11 cellular contexts compared by ENCODE assay signal in genomic region chr19:45780448-45781281, GRCh38. TPM values are rescaled to one million over a fixed set of nuclear protein-coding genes. Genes with fewer than 3 reads are reported as not detected.
DNase-seq lines count a peak whose midpoint lies in the region; ATAC-seq, FAIRE-seq and TF ChIP-seq lines count a peak whose summit lies in the region.
"Had no signal": no experiment of that assay in that cellular context is flagged by ENCODE, and none has a peak within 500 bp of the region (broad histone marks: within the 10 kb centered on the region; RNA-seq: fewer than 3 reads in every experiment).

No MANE protein-coding gene starts in this region.

- TF ChIP-seq CTCF in A549 (IDR thresholded peaks at IDR 0.05) (no peak), IMR-90 (conservative IDR thresholded peaks at IDR 0.05; ENCODE audit: low read depth, low read length) (no peak), dorsolateral prefrontal cortex (IDR thresholded peaks at IDR 0.05 in 54 of 56, conservative IDR thresholded peaks at IDR 0.05 in 2 of 56; ENCODE audit: low read depth in 1 of 56, partially characterized antibody in 56 of 56) (no peak), osteoblast (IDR thresholded peaks at IDR 0.05; ENCODE audit: extremely low read depth, low read depth, low read length) (no peak), spleen (IDR thresholded peaks at IDR 0.05 in 8 of 11, conservative IDR thresholded peaks at IDR 0.05 in 3 of 11) (no peak)

- H2AFZ ChIP-seq in IMR-90 (replicated peaks; ENCODE audit: low read length, poor library complexity), result no peak overlapping the region
- H2AFZ ChIP-seq in osteoblast (ENCODE audit: low read length), result no peak overlapping the region
- H2AFZ ChIP-seq in Karpas-422 (ENCODE audit: low read length), result no peak overlapping the region

- TF ChIP-seq EP300 in A549 (IDR thresholded peaks at IDR 0.05), result no peak

- peaks cover 39% of the 10 kb centered on the region for H3K79me2 ChIP-seq in osteoblast (ENCODE audit: insufficient read depth, low read length)
- H3K79me2 ChIP-seq in Karpas-422 (ENCODE audit: low read length), result no peaks in the 10 kb centered on the region

- H3K9me2 ChIP-seq in Karpas-422 (replicated peaks; ENCODE audit: insufficient read depth, low read length), result no peaks in the 10 kb centered on the region

- TF ChIP-seq RAD21 in A549 (conservative IDR thresholded peaks at IDR 0.05 in 1 of 2, IDR thresholded peaks at IDR 0.05 in 1 of 2) (no peak), IMR-90 (IDR thresholded peaks at IDR 0.05; ENCODE audit: low read length) (no peak)

- H3K14ac ChIP-seq in IMR-90 (replicated peaks; ENCODE audit: low read depth, low read length), result peak overlapping the region; percentile 86; the same call in 1 of the 2 replicates

- in situ Hi-C loops in IMR-90 (cut with MboI; ENCODE audit: low sequenced_read_pairs), result no loop called here

- H4K91ac ChIP-seq in IMR-90 (ENCODE audit: insufficient read depth, low read depth, low read length), result 0 out of 2 replicates have a peak overlapping the region, but pooled peaks have one; percentile 5

- H3K9ac ChIP-seq in IMR-90 (ENCODE audit: low read depth, low read length) (peak overlapping the region; percentile 64), Karpas-422 (ENCODE audit: low read length) (no peak overlapping the region)

- H2AK9ac ChIP-seq in IMR-90 (replicated peaks; ENCODE audit: low read depth, low read length, poor library complexity), result peak overlapping the region; percentile 97

- H3K9me3 ChIP-seq in A549, result no peaks in the 10 kb centered on the region
- H3K9me3 ChIP-seq in IMR-90 (ENCODE audit: control insufficient read depth, insufficient read depth, low read length), result no peaks in the 10 kb centered on the region
- no peaks in the 10 kb centered on the region for H3K9me3 ChIP-seq in osteoblast (ENCODE audit: low read depth, low read length)
- no peaks in the 10 kb centered on the region for H3K9me3 ChIP-seq in Karpas-422 (ENCODE audit: low read length)
- H3K9me3 ChIP-seq in spleen, result no peaks in the 10 kb centered on the region

- H3K36me3 ChIP-seq in IMR-90 (ENCODE audit: control insufficient read depth, insufficient read depth, low read length) (peaks cover 41% of the 10 kb centered on the region), osteoblast (ENCODE audit: insufficient read depth, low read length) (peaks cover 36% of the 10 kb centered on the region), Karpas-422 (ENCODE audit: insufficient read depth, low read length) (peaks cover 4% of the 10 kb centered on the region; the same call in 1 of the 2 replicates), spleen (peaks cover 0 to 38% (median 23%) of the 10 kb centered on the region in 6 donors)

- no peak overlapping the region for H2BK20ac ChIP-seq in IMR-90 (ENCODE audit: low read depth, low read length)

- H4K8ac ChIP-seq in IMR-90 (ENCODE audit: low read depth in 2 of 2, low read length in 2 of 2), result no peak overlapping the region; a peak in 1 of 4 replicates

- no peak for TF ChIP-seq POLR2A in A549 (IDR thresholded peaks at IDR 0.05; ENCODE audit: low read length)
- TF ChIP-seq POLR2A in IMR-90 (IDR thresholded peaks at IDR 0.05; ENCODE audit: low read depth, low read length), result no peak
- TF ChIP-seq POLR2A in spleen (IDR thresholded peaks at IDR 0.05), result no peak

- H3K4me3 ChIP-seq in A549 (peak overlapping the region; percentile 34), IMR-90 (ENCODE audit: insufficient read depth, low read depth, low read length) (no peak overlapping the region; the same call in 1 of the 2 replicates), dorsolateral prefrontal cortex (peak overlapping the region in 38 of 59 donors; percentile 3 to 65 (median 50)), osteoblast (ENCODE audit: insufficient read depth, low read length) (peak overlapping the region; percentile 75), Karpas-422 (ENCODE audit: low read length) (no peak overlapping the region), spleen (peak overlapping the region in 4 of 8 donors; percentile 29 to 54 (median 38))

- H3K4me2 ChIP-seq in A549, result peak overlapping the region; percentile 88
- peak overlapping the region; percentile 27 for H3K4me2 ChIP-seq in IMR-90 (ENCODE audit: low read depth, low read length)
- H3K4me2 ChIP-seq in osteoblast (ENCODE audit: insufficient read depth, low read length), result peak overlapping the region; percentile 69
- no peak overlapping the region for H3K4me2 ChIP-seq in Karpas-422 (ENCODE audit: low read depth, low read length, poor library complexity, severe bottlenecking)

- CTCF ChIA-PET in A549 (lab: Yijun Ruan, JAX) (interaction anchor here (0.6 to 74.3 kb wide), 5 partner anchors 4 to 95 kb away, joined by 3 to 2204 read pairs (median 4); partner anchors contain the start of genes DMPK, DMWD, FOXA3 and QPCTL), IMR-90 (lab: Yijun Ruan, JAX) (no interaction called here)

- intact Hi-C loops in IMR-90 (cut with micrococcal nuclease), result no loop called here
- intact Hi-C loops in dorsolateral prefrontal cortex (cut with DNase I), result no loop called here
- intact Hi-C loops in head of caudate nucleus (cut with DNase I), result no loop called here
- intact Hi-C loops in spleen (cut with DNase I; ENCODE audit: low total_unique reads), result no loop called here

- H3K56ac ChIP-seq in IMR-90 (ENCODE audit: extremely low read depth, insufficient read depth, low read length), result no peak overlapping the region

- peaks cover 31 to 77% of the 10 kb centered on the region in 2 experiments for H3K79me1 ChIP-seq in IMR-90 (ENCODE audit: low read depth in 1 of 2, low read length in 2 of 2)

- POLR2A ChIA-PET in A549 (lab: Yijun Ruan, JAX), result interaction anchor here (1.2 to 3.0 kb wide), 3 partner anchors 11 to 18 kb away, joined by 3 to 42 read pairs (median 30); partner anchors contain the start of genes DMWD and SIX5
- POLR2A ChIA-PET in IMR-90 (lab: Charles Lee; ENCODE audit: unreplicated experiment), result no interaction called here

- WGBS in A549 (ENCODE audit: missing lambda C conversion rate), result 68% methylated on average over 13 of the region's 13 CpGs
- 77% methylated on average over 4 of the region's 13 CpGs; no CpG with 5 or more reads in 1 of the 2 experiments for WGBS in IMR-90 (ENCODE audit: extremely low coverage in 2 of 2, insufficient read length in 1 of 2), 2 experiments
- 33 to 46% (median 41%) methylated on average over 6 to 13 of the region's 13 CpGs for WGBS in spleen, 5 donors

- peaks cover 19% of the 10 kb centered on the region for H3K9me1 ChIP-seq in IMR-90 (ENCODE audit: insufficient read depth, low read length)

- no peak overlapping the region for H2BK15ac ChIP-seq in IMR-90 (ENCODE audit: low read depth, low read length)

- ATAC-seq in A549 (0 out of 6 replicates have a peak, but pooled peaks of 1 of the 2 experiments have one; percentile 0), IMR-90 (ENCODE audit: low read depth) (no peak)

- H3K23ac ChIP-seq in IMR-90 (ENCODE audit: low read depth, low read length), result peak overlapping the region; percentile 60

- no peak overlapping the region for H2BK5ac ChIP-seq in IMR-90 (ENCODE audit: low read depth, low read length, poor library complexity, severe bottlenecking)

- dilution Hi-C loops in IMR-90 (cut with HindIII; ENCODE audit: low sequenced_read_pairs, unreplicated experiment), result no loop called here

- no peak overlapping the region for H4K5ac ChIP-seq in IMR-90 (ENCODE audit: low read depth, low read length)

- peak; percentile 61 for FAIRE-seq in A549 (lab: Jason Lieb, UNC)

- H4K20me1 ChIP-seq in IMR-90 (ENCODE audit: insufficient read depth, low read length) (peaks cover 30% of the 10 kb centered on the region), osteoblast (ENCODE audit: insufficient read depth, low read length) (peaks cover 42% of the 10 kb centered on the region), Karpas-422 (ENCODE audit: insufficient read depth, low read depth, low read length) (peaks cover 10% of the 10 kb centered on the region; the same call in 1 of the 2 replicates)

- H3K27ac ChIP-seq in A549 (peak overlapping the region; percentile 90 to 96), IMR-90 (ENCODE audit: insufficient read depth, low read length) (no peak overlapping the region; the same call in 1 of the 2 replicates), dorsolateral prefrontal cortex (peak overlapping the region in 7 of 59 donors; percentile 16 to 86 (median 62)), osteoblast (ENCODE audit: low read depth, low read length) (no peak overlapping the region), Karpas-422 (ENCODE audit: low read length) (no peak overlapping the region), spleen (peak overlapping the region in 3 of 8 donors; percentile 1 to 58 (median 7))

- H3K27me3 ChIP-seq in IMR-90 (ENCODE audit: control insufficient read depth, insufficient read depth, low read length), result no peaks in the 10 kb centered on the region
- no peaks in the 10 kb centered on the region for H3K27me3 ChIP-seq in dorsolateral prefrontal cortex
- H3K27me3 ChIP-seq in osteoblast (ENCODE audit: insufficient read depth, low read length), result no peaks in the 10 kb centered on the region
- H3K27me3 ChIP-seq in Karpas-422 (ENCODE audit: low read length), result no peaks in the 10 kb centered on the region
- peaks cover 0 to 92% (median 0%) of the 10 kb centered on the region in 7 donors for H3K27me3 ChIP-seq in spleen (replicated peaks in 1 of 7)

- peak overlapping the region; percentile 78 for H3K4ac ChIP-seq in IMR-90 (ENCODE audit: low read depth, low read length)

- H3K4me1 ChIP-seq in A549 (peaks cover 56% of the 10 kb centered on the region), IMR-90 (ENCODE audit: control insufficient read depth, insufficient read depth, low read length) (peaks cover 30% of the 10 kb centered on the region), osteoblast (ENCODE audit: insufficient read depth, low read length) (peaks cover 32% of the 10 kb centered on the region), Karpas-422 (ENCODE audit: low read length) (peaks cover 14% of the 10 kb centered on the region), spleen (peaks cover 10 to 69% (median 52%) of the 10 kb centered on the region in 6 donors)

- BruUV-seq in IMR-90 (replicated peaks; lab: Mats Ljungman, UMichigan), result no TSS peak

- peak overlapping the region; percentile 77; the same call in 1 of the 2 replicates for H2AK5ac ChIP-seq in IMR-90 (ENCODE audit: low read depth, low read length)

- no peak overlapping the region for H3K18ac ChIP-seq in IMR-90 (ENCODE audit: low read depth, low read length)

- no peak overlapping the region for H2BK120ac ChIP-seq in IMR-90 (ENCODE audit: low read depth, low read length)

- DNase-seq in A549 (ENCODE audit: low read depth in 1 of 2, low spot score in 1 of 2) (peak in 1 of 2 experiments; percentile 39), IMR-90 (no peak), dorsolateral prefrontal cortex (no peak), osteoblast (ENCODE audit: insufficient read length, low spot score, missing footprints) (peak; percentile 87), head of caudate nucleus (no peak), Karpas-422 (no peak), spleen (no peak), putamen (ENCODE audit: low spot score) (no peak)
- DNase-seq: activated CD4-positive, alpha-beta memory T cell treated with anti-CD3 and anti-CD28 coated beads, Interleukin-2, amount 10 ng/mL, durations not matched to agents 7 days and 5 days; amniotic stem cell; NCI-H1048 had no signal

RNA-seq across cellular contexts. Expression of gene DMPK, which starts 1.6 kb away (rescaled TPM):
- 12.5 and 21.6 TPM in 2 replicates for polyA plus RNA-seq in A549 (2011; rRNA removed)
- polyA plus RNA-seq in A549 (2012; cell fraction: cytosol; rRNA removed), result 43.1 and 57.9 TPM in 2 replicates
- 286 and 295 TPM in 2 replicates for polyA plus RNA-seq in A549 (2012; cell fraction: nucleus; rRNA removed)
- polyA plus RNA-seq in A549 (2017; fragmentation: RNase III; extraction: RNeasy Plus Mini Kit Qiagen cat#74134 plus additional on column Dnase treatment), result 46.3 to 57.5 TPM (median 56.6 TPM) in 3 replicates
- 8.8 and 9.1 TPM in 2 replicates for polyA minus RNA-seq in A549 (2011; rRNA and poly(A)+ RNA removed)
- 7.9 and 10.0 TPM in 2 replicates for total RNA-seq in IMR-90 (2012; rRNA removed)
- 48.5 and 50.7 TPM in 2 replicates for polyA plus RNA-seq in IMR-90 (2012; rRNA removed)
- 39.1 and 50.8 TPM in 2 replicates for polyA plus RNA-seq in IMR-90 (2012; cell fraction: cytosol; rRNA removed)
- 395 and 718 TPM in 2 replicates for polyA plus RNA-seq in IMR-90 (2012; cell fraction: nucleus; rRNA removed; ENCODE audit: low replicate concordance)
- total RNA-seq in dorsolateral prefrontal cortex, result 100 to 1,000 TPM in 15 of 120 experiments, 10 to 100 TPM in 105; 43.1 to 137 (median 76.3) TPM
- total RNA-seq in osteoblast, result 26.8 and 30.4 TPM in 2 replicates
- 11.5 and 33.7 TPM in 2 replicates for total RNA-seq in Karpas-422 (2014; rRNA removed; shearing (Covaris generic); ENCODE audit: low replicate concordance)
- 10 to 100 TPM; 22.2 to 54.6 (median 32.7) TPM for total RNA-seq in spleen
- polyA plus RNA-seq in spleen, result 100 to 1,000 TPM in 1 of 3 donors, 10 to 100 TPM in 2; 17.9 to 147 (median 38.1) TPM

RNA-seq across cellular contexts. Expression of gene SIX5, which starts 11.6 kb away (rescaled TPM):
- polyA plus RNA-seq in A549 (2011; rRNA removed) (8.9 and 10.0 TPM in 2 replicates), A549 (2017; fragmentation: RNase III; extraction: RNeasy Plus Mini Kit Qiagen cat#74134 plus additional on column Dnase treatment) (19.6 to 24.7 TPM (median 24.7 TPM) in 3 replicates), IMR-90 (2012; rRNA removed) (15.5 TPM in 2 replicates), spleen (1 to 10 TPM; 4.4 to 8.9 (median 5.2) TPM)
- polyA plus RNA-seq in A549 (2012; cell fraction: cytosol; rRNA removed), result 19.5 and 28.5 TPM in 2 replicates
- polyA plus RNA-seq in A549 (2012; cell fraction: nucleus; rRNA removed), result 52.4 and 77.1 TPM in 2 replicates
- polyA minus RNA-seq in A549 (2011; rRNA and poly(A)+ RNA removed), result 7.9 and 11.3 TPM in 2 replicates
- total RNA-seq in IMR-90 (2012; rRNA removed) (0.90 and 1.4 TPM in 2 replicates), dorsolateral prefrontal cortex (10 to 100 TPM in 2 of 120 experiments, 1 to 10 TPM in 118; 1.6 to 14.8 (median 4.3) TPM), osteoblast (11.6 and 11.8 TPM in 2 replicates), spleen (10 to 100 TPM in 2 of 7 donors, 1 to 10 TPM in 5; 6.5 to 13.2 (median 8.5) TPM)
- 11.5 and 18.1 TPM in 2 replicates for polyA plus RNA-seq in IMR-90 (2012; cell fraction: cytosol; rRNA removed)
- 24.5 and 68.5 TPM in 2 replicates for polyA plus RNA-seq in IMR-90 (2012; cell fraction: nucleus; rRNA removed; ENCODE audit: low replicate concordance)
- total RNA-seq in Karpas-422 (2014; rRNA removed; shearing (Covaris generic); ENCODE audit: low replicate concordance), result 2.6 and 4.0 TPM in 2 replicates

RNA-seq across cellular contexts. Expression of gene DMWD, which starts 12.0 kb away (rescaled TPM):
- polyA plus RNA-seq in A549 (2011; rRNA removed), result 17.1 and 17.5 TPM in 2 replicates
- polyA plus RNA-seq in A549 (2012; cell fraction: cytosol; rRNA removed), result 28.8 and 39.5 TPM in 2 replicates
- 74.3 and 105 TPM in 2 replicates for polyA plus RNA-seq in A549 (2012; cell fraction: nucleus; rRNA removed)
- 29.9 to 31.3 TPM (median 29.9 TPM) in 3 replicates for polyA plus RNA-seq in A549 (2017; fragmentation: RNase III; extraction: RNeasy Plus Mini Kit Qiagen cat#74134 plus additional on column Dnase treatment)
- polyA minus RNA-seq in A549 (2011; rRNA and poly(A)+ RNA removed), result 34.6 and 43.7 TPM in 2 replicates
- total RNA-seq in IMR-90 (2012; rRNA removed), result 9.7 and 10.0 TPM in 2 replicates
- polyA plus RNA-seq in IMR-90 (2012; rRNA removed), result 28.5 and 33.1 TPM in 2 replicates
- polyA plus RNA-seq in IMR-90 (2012; cell fraction: cytosol; rRNA removed), result 16.5 and 25.3 TPM in 2 replicates
- 159 and 263 TPM in 2 replicates for polyA plus RNA-seq in IMR-90 (2012; cell fraction: nucleus; rRNA removed; ENCODE audit: low replicate concordance)
- 100 to 1,000 TPM in 23 of 120 experiments, 10 to 100 TPM in 97; 58.7 to 138 (median 86.8) TPM for total RNA-seq in dorsolateral prefrontal cortex
- total RNA-seq in osteoblast, result 48.5 and 49.2 TPM in 2 replicates
- 37.8 and 61.3 TPM in 2 replicates for total RNA-seq in Karpas-422 (2014; rRNA removed; shearing (Covaris generic); ENCODE audit: low replicate concordance)
- total RNA-seq in spleen, result 10 to 100 TPM; 35.1 to 57.0 (median 48.4) TPM
- polyA plus RNA-seq in spleen, result 10 to 100 TPM in 1 of 3 donors, 1 to 10 TPM in 2; 6.4 to 36.1 (median 6.7) TPM

RNA-seq across cellular contexts. Expression of gene RSPH6A, which starts 34.4 kb away (rescaled TPM):
- polyA plus RNA-seq in A549 (2011; rRNA removed) (0.04 TPM in 1 of 2 replicates, not detected in the other), A549 (2017; fragmentation: RNase III; extraction: RNeasy Plus Mini Kit Qiagen cat#74134 plus additional on column Dnase treatment) (0.04 TPM in 1 of 3 replicates, not detected in the others), IMR-90 (2012; rRNA removed) (0.09 TPM in 1 of 2 replicates, not detected in the other), spleen (under 1 TPM in 1 of 3 donors, not detected in 2; 0.13 TPM)
- 0.03 TPM in 1 of 2 replicates, not detected in the other for polyA plus RNA-seq in A549 (2012; cell fraction: cytosol; rRNA removed)
- polyA plus RNA-seq in A549 (2012; cell fraction: nucleus; rRNA removed), result 0.09 and 0.13 TPM in 2 replicates
- 0.24 TPM in 1 of 2 replicates, not detected in the other for polyA minus RNA-seq in A549 (2011; rRNA and poly(A)+ RNA removed)
- total RNA-seq in IMR-90 (2012; rRNA removed) (under 0.01 TPM in 2 replicates), dorsolateral prefrontal cortex (1 to 10 TPM in 4 of 120 experiments, under 1 TPM in 97, not detected in 19; 0.16 to 2.5 (median 0.35) TPM), osteoblast (under 0.01 and 0.29 TPM in 2 replicates), spleen (under 1 TPM in 3 of 7 donors, not detected in 4; 0.19 to 0.41 (median 0.33) TPM)
- 0.04 TPM in 1 of 2 replicates, not detected in the other for polyA plus RNA-seq in IMR-90 (2012; cell fraction: cytosol; rRNA removed)
- 0.04 and 0.05 TPM in 2 replicates for polyA plus RNA-seq in IMR-90 (2012; cell fraction: nucleus; rRNA removed; ENCODE audit: low replicate concordance)
- total RNA-seq in Karpas-422 (2014; rRNA removed; shearing (Covaris generic); ENCODE audit: low replicate concordance), result 0.25 TPM in 1 of 2 replicates, not detected in the other

RNA-seq across cellular contexts. Expression of gene MEIOSIN, which starts 47.4 kb away (rescaled TPM):
- polyA plus RNA-seq in A549 (2011; rRNA removed) (0.05 TPM in 1 of 2 replicates, not detected in the other), A549 (2017; fragmentation: RNase III; extraction: RNeasy Plus Mini Kit Qiagen cat#74134 plus additional on column Dnase treatment) (0.04 TPM in 1 of 3 replicates, not detected in the others), IMR-90 (2012; rRNA removed) (not detected in 2 replicates), spleen (under 1 TPM in 1 of 3 donors, not detected in 2; 0.02 TPM)
- 0.09 and 0.10 TPM in 2 replicates for polyA plus RNA-seq in A549 (2012; cell fraction: cytosol; rRNA removed)
- polyA plus RNA-seq in A549 (2012; cell fraction: nucleus; rRNA removed), result 0.06 and 0.16 TPM in 2 replicates
- polyA minus RNA-seq in A549 (2011; rRNA and poly(A)+ RNA removed), result not detected in 2 replicates
- total RNA-seq in IMR-90 (2012; rRNA removed) (not detected in 2 replicates), dorsolateral prefrontal cortex (under 1 TPM in 3 of 120 experiments, not detected in 117; 0.16 to 0.20 (median 0.18) TPM), osteoblast (not detected in 2 replicates), spleen (not detected)
- polyA plus RNA-seq in IMR-90 (2012; cell fraction: cytosol; rRNA removed), result not detected in 2 replicates
- not detected in 2 replicates for polyA plus RNA-seq in IMR-90 (2012; cell fraction: nucleus; rRNA removed; ENCODE audit: low replicate concordance)
- not detected in 2 replicates for total RNA-seq in Karpas-422 (2014; rRNA removed; shearing (Covaris generic); ENCODE audit: low replicate concordance)
- total RNA-seq: activated CD4-positive, alpha-beta memory T cell treated with anti-CD3 and anti-CD28 coated beads, Interleukin-2, amount 10 ng/mL, durations not matched to agents 7 days and 5 days had no signal

Comparison
In these comparisons a context has a peak if more than half of its experiments do, and no peak if none do; other contexts are left out.
1. H3K27ac ChIP-seq: peak in A549 (2 of 2); none in IMR-90 (single experiment), osteoblast (single experiment) and Karpas-422 (single experiment).
2. H3K4me3 ChIP-seq: peak in A549 (single experiment), dorsolateral prefrontal cortex (38 of 59) and osteoblast (single experiment); none in IMR-90 (single experiment) and Karpas-422 (single experiment).